13 cellular contexts compared by ENCODE assay signal in genomic region chr22:39237276-39238123, GRCh38. TPM values are rescaled to one million over a fixed set of nuclear protein-coding genes. Genes with fewer than 3 reads are reported as not detected.
DNase-seq lines count a peak whose midpoint lies in the region; ATAC-seq, FAIRE-seq and TF ChIP-seq lines count a peak whose summit lies in the region.
"Had no signal": no experiment of that assay in that cellular context is flagged by ENCODE, and none has a peak within 500 bp of the region (broad histone marks: within the 10 kb centered on the region; RNA-seq: fewer than 3 reads in every experiment).

No MANE protein-coding gene starts in this region.

- peaks cover 23% of the 10 kb centered on the region for H3K79me2 ChIP-seq in keratinocyte (ENCODE audit: control insufficient read depth, insufficient read depth, low read length)
- H3K79me2 ChIP-seq in OCI-LY7 (ENCODE audit: insufficient read depth, low read depth, low read length): no peaks in the 10 kb centered on the region

- peak overlapping the region; percentile 56 for H3K4me2 ChIP-seq in keratinocyte (ENCODE audit: control insufficient read depth, extremely low read depth, insufficient read depth, low read depth, low read length)
- no peak overlapping the region for H3K4me2 ChIP-seq in OCI-LY7 (ENCODE audit: low read length)

- H3K27me3 Mint-ChIP-seq in activated T-cell treated with anti-CD3 and anti-CD28 coated beads, Interleukin-2, amount 50 U/mL, for 4 hours (ENCODE audit: low read depth): peaks cover 18% of the 10 kb centered on the region
- peaks cover 82% of the 10 kb centered on the region for H3K27me3 Mint-ChIP-seq in stimulated activated naive CD8-positive, alpha-beta T cell treated with anti-CD3 and anti-CD28 coated beads, Interleukin-15, amount 100 ng/mL, for 72 hours

- H3K27ac Mint-ChIP-seq in stimulated activated naive CD8-positive, alpha-beta T cell treated with anti-CD3 and anti-CD28 coated beads, Interleukin-15, amount 100 ng/mL, for 72 hours: no peak overlapping the region
- H3K27ac Mint-ChIP-seq: activated T-helper 1 cell treated with anti-CD3 and anti-CD28 coated beads, Interleukin-12 subunit alpha, Interleukin-12 subunit beta, Interleukin-2, Interleukin-4 antibody, amounts not matched to agents 30 ng/mL and 10 ng/mL and 1 ng/mL, durations not matched to agents 14 hours and 24 hours and 36 hours had no signal

- no peak for TF ChIP-seq POLR2A in NB4 (IDR thresholded peaks at IDR 0.05; ENCODE audit: extremely low read depth, insufficient read length)

- H3K4me1 ChIP-seq in keratinocyte (ENCODE audit: control insufficient read depth, extremely low read depth, insufficient read depth, low read length): peaks cover 62% of the 10 kb centered on the region
- H3K4me1 ChIP-seq in OCI-LY7 (ENCODE audit: insufficient read depth, low read length, poor library complexity, severe bottlenecking): peaks cover 10% of the 10 kb centered on the region

- no peaks in the 10 kb centered on the region for H3K9me3 ChIP-seq in keratinocyte (ENCODE audit: control insufficient read depth, low read depth, low read length)
- H3K9me3 ChIP-seq in OCI-LY7 (ENCODE audit: low read length): no peaks in the 10 kb centered on the region
- H3K9me3 ChIP-seq: pancreas had no signal

- no peaks in the 10 kb centered on the region for H3K9me3 Mint-ChIP-seq in activated T-cell treated with anti-CD3 and anti-CD28 coated beads, Interleukin-2, amount 50 U/mL, for 4 hours
- no peaks in the 10 kb centered on the region for H3K9me3 Mint-ChIP-seq in stimulated activated naive CD8-positive, alpha-beta T cell treated with anti-CD3 and anti-CD28 coated beads, Interleukin-15, amount 100 ng/mL, for 72 hours
- H3K9me3 Mint-ChIP-seq: activated T-helper 1 cell treated with anti-CD3 and anti-CD28 coated beads, Interleukin-12 subunit alpha, Interleukin-12 subunit beta, Interleukin-2, Interleukin-4 antibody, amounts not matched to agents 30 ng/mL and 10 ng/mL and 1 ng/mL, durations not matched to agents 14 hours and 24 hours and 36 hours had no signal

- H3K9me2 ChIP-seq in OCI-LY7 (ENCODE audit: insufficient read depth, low read length): no peaks in the 10 kb centered on the region

- peaks cover 65% of the 10 kb centered on the region for H3K4me1 Mint-ChIP-seq in activated T-cell treated with anti-CD3 and anti-CD28 coated beads, Interleukin-2, amount 50 U/mL, for 4 hours (ENCODE audit: low read depth)
- peaks cover 91% of the 10 kb centered on the region for H3K4me1 Mint-ChIP-seq in stimulated activated naive CD8-positive, alpha-beta T cell treated with anti-CD3 and anti-CD28 coated beads, Interleukin-15, amount 100 ng/mL, for 72 hours

- POLR2A ChIA-PET in OCI-LY7 (lab: Charles Lee): no interaction called here

- H2AFZ ChIP-seq in keratinocyte (ENCODE audit: control insufficient read depth, low read length) (no peak overlapping the region), OCI-LY7 (ENCODE audit: low read length) (no peak overlapping the region)

- H3K9ac ChIP-seq in keratinocyte (ENCODE audit: control insufficient read depth, extremely low read depth, insufficient read depth, low read length): no peak overlapping the region

- no peaks in the 10 kb centered on the region for H3K27me3 ChIP-seq in keratinocyte (ENCODE audit: control insufficient read depth, extremely low read depth, insufficient read depth, low read length)
- H3K27me3 ChIP-seq: pancreas had no signal

- H3K27ac ChIP-seq in keratinocyte (ENCODE audit: control insufficient read depth, insufficient read depth, low read length): no peak overlapping the region
- H3K27ac ChIP-seq in OCI-LY7 (ENCODE audit: low read depth, low read length, poor library complexity, severe bottlenecking): no peak overlapping the region
- H3K27ac ChIP-seq: pancreas had no signal

- H3K4me3 ChIP-seq in NB4 (ENCODE audit: low read depth, low read length) (no peak overlapping the region), keratinocyte (ENCODE audit: control insufficient read depth in 2 of 3, extremely low read depth in 1 of 3, insufficient read depth in 2 of 3, low read depth in 1 of 3, low read length in 3 of 3) (no peak overlapping the region), OCI-LY7 (ENCODE audit: low read depth, low read length, poor library complexity, severe bottlenecking) (no peak overlapping the region)
- H3K4me3 ChIP-seq: pancreas had no signal

- CTCF ChIA-PET in OCI-LY7 (lab: Charles Lee; ENCODE audit: unreplicated experiment): no interaction called here

- no peak overlapping the region for H3K4me3 Mint-ChIP-seq in activated T-cell treated with anti-CD3 and anti-CD28 coated beads, Interleukin-2, amount 50 U/mL, for 4 hours
- H3K4me3 Mint-ChIP-seq in stimulated activated naive CD8-positive, alpha-beta T cell treated with anti-CD3 and anti-CD28 coated beads, Interleukin-15, amount 100 ng/mL, for 72 hours: peak overlapping the region; percentile 38 to 71
- H3K4me3 Mint-ChIP-seq: activated T-helper 1 cell treated with anti-CD3 and anti-CD28 coated beads, Interleukin-12 subunit alpha, Interleukin-12 subunit beta, Interleukin-2, Interleukin-4 antibody, amounts not matched to agents 30 ng/mL and 10 ng/mL and 1 ng/mL, durations not matched to agents 14 hours and 24 hours and 36 hours had no signal

- H3K36me3 Mint-ChIP-seq in activated T-cell treated with anti-CD3 and anti-CD28 coated beads, Interleukin-2, amount 50 U/mL, for 4 hours (ENCODE audit: insufficient read depth): no peaks in the 10 kb centered on the region

- peaks cover 0 to 3% of the 10 kb centered on the region in 2 experiments for H3K36me3 ChIP-seq in keratinocyte (ENCODE audit: control insufficient read depth in 2 of 2, extremely low read depth in 1 of 2, insufficient read depth in 2 of 2, low read length in 2 of 2)
- no peaks in the 10 kb centered on the region for H3K36me3 ChIP-seq in OCI-LY7 (ENCODE audit: insufficient read depth, low read length)
- H3K36me3 ChIP-seq: pancreas had no signal

- TF ChIP-seq CTCF in NB4 (IDR thresholded peaks at IDR 0.05; ENCODE audit: low read depth, low read length): no peak
- no peak for TF ChIP-seq CTCF in keratinocyte (optimal IDR thresholded peaks at IDR 0.05 in 1 of 3, IDR thresholded peaks at IDR 0.05 in 1 of 3, conservative IDR thresholded peaks at IDR 0.05 in 1 of 3; ENCODE audit: extremely low read depth in 1 of 3, insufficient read depth in 2 of 3, low read length in 3 of 3)
- TF ChIP-seq CTCF in OCI-LY7 (conservative IDR thresholded peaks at IDR 0.05; ENCODE audit: low read length): no peak

- dilution Hi-C loops in keratinocyte (cut with MboI; ENCODE audit: extremely low pct_ligation_motif_present, low sequenced_read_pairs): no loop called here

- FAIRE-seq in keratinocyte (lab: Jason Lieb, UNC): no peak
- FAIRE-seq: pancreas had no signal

- intact Hi-C loops in OCI-LY7 (cut with micrococcal nuclease; ENCODE audit: unreplicated experiment): no loop called here

- ATAC-seq in activated T-cell treated with anti-CD3 and anti-CD28 coated beads, Interleukin-2, amount 50 U/mL, for 4 hours: peak; percentile 36 to 55
- peak; percentile 43 for ATAC-seq in stimulated activated naive CD8-positive, alpha-beta T cell treated with anti-CD3 and anti-CD28 coated beads, Interleukin-15, amount 100 ng/mL, for 72 hours
- no peak for ATAC-seq in HG03354 (IDR thresholded peaks at IDR 0.05; ENCODE audit: poor library complexity, severe bottlenecking, unreplicated experiment)
- ATAC-seq: HCT116, pancreas had no signal

- no peaks in the 10 kb centered on the region for H4K20me1 ChIP-seq in keratinocyte (ENCODE audit: control insufficient read depth, extremely low read depth, insufficient read depth, low read length)
- no peaks in the 10 kb centered on the region for H4K20me1 ChIP-seq in OCI-LY7 (ENCODE audit: insufficient read depth, low read length)

- no TSS peak for BruUV-seq in OCI-LY7 (replicated peaks; lab: Mats Ljungman, UMichigan)

- no peaks in the 10 kb centered on the region for H3K9me1 ChIP-seq in keratinocyte (ENCODE audit: control insufficient read depth, extremely low read depth, insufficient read depth, low read length)

- DNase-seq in activated T-cell treated with anti-CD3 and anti-CD28 coated beads, Interleukin-2, amount 50 U/mL, for 4 hours: peak; percentile 25
- no peak for DNase-seq in activated T-cell treated with anti-CD3 and anti-CD28 coated beads, Interleukin-2, amount 50 U/mL, for 1 hour
- peak; percentile 48 for DNase-seq in NB4 (ENCODE audit: low read depth)
- no peak for DNase-seq in keratinocyte (ENCODE audit: low read depth, low spot score)
- peak; percentile 29 to 50 for DNase-seq in stimulated activated naive CD8-positive, alpha-beta T cell treated with anti-CD3 and anti-CD28 coated beads, Interleukin-15, amount 100 ng/mL, for 72 hours
- DNase-seq in OCI-LY7 (ENCODE audit: low spot score): no peak
- no peak for DNase-seq in GM03348 (ENCODE audit: low spot score)
- DNase-seq: effector CD4-positive, alpha-beta T cell; NCI-H2081 had no signal

RNA-seq across cellular contexts. Expression of gene PDGFB, which starts 7.3 kb away (rescaled TPM):
- total RNA-seq in activated T-cell treated with anti-CD3 and anti-CD28 coated beads, Interleukin-2, amount 50 U/mL, for 4 hours: 1 to 10 TPM in 1 of 3 donors, under 1 TPM in 2; 0.35 to 2.1 (median 0.84) TPM
- polyA plus RNA-seq in keratinocyte: 4.3 to 10.3 TPM (median 6.0 TPM) in 3 replicates
- 4.1 TPM for polyA plus RNA-seq in keratinocyte (2011; ENCODE audit: low read depth)
- 5.7 and 7.5 TPM in 2 replicates for polyA plus RNA-seq in keratinocyte (2011; cell fraction: cytosol; rRNA removed)
- polyA plus RNA-seq in keratinocyte (2011; cell fraction: nucleus; rRNA removed): 13.7 and 15.8 TPM in 2 replicates
- polyA plus RNA-seq in keratinocyte (2012; ENCODE audit: low replicate concordance): 2.2 and 8.5 TPM in 2 replicates
- 4.4 to 17.7 TPM (median 4.6 TPM) in 3 replicates for polyA minus RNA-seq in keratinocyte
- 9.4 TPM for polyA minus RNA-seq in keratinocyte (2011; cell fraction: cytosol; rRNA and poly(A)+ RNA removed)
- polyA minus RNA-seq in keratinocyte (2011; cell fraction: nucleus; rRNA and poly(A)+ RNA removed): 9.4 and 9.9 TPM in 2 replicates
- total RNA-seq in OCI-LY7 (2014; rRNA removed; shearing (Covaris generic)): not detected in 2 replicates
- total RNA-seq in OCI-LY7 (2022): 0.13 and 0.27 TPM in 2 replicates

Comparison
In these comparisons a context has a peak if more than half of its experiments do, and no peak if none do; other contexts are left out.
1. DNase-seq: peak in activated T-cell treated with anti-CD3 and anti-CD28 coated beads, Interleukin-2, amount 50 U/mL, for 4 hours (single experiment), NB4 (single experiment) and stimulated activated naive CD8-positive, alpha-beta T cell treated with anti-CD3 and anti-CD28 coated beads, Interleukin-15, amount 100 ng/mL, for 72 hours (2 of 2); none in activated T-cell treated with anti-CD3 and anti-CD28 coated beads, Interleukin-2, amount 50 U/mL, for 1 hour (single experiment), keratinocyte (single experiment), OCI-LY7 (single experiment) and GM03348 (single experiment).